In genomic region chr1:151342021-151342420, GRCh38 we compare ENCODE assay signal across 24 cellular contexts. TPM values are rescaled to one million over a fixed set of nuclear protein-coding genes. Genes with fewer than 3 reads are reported as not detected.
DNase-seq lines count a peak whose midpoint lies in the region; ATAC-seq, FAIRE-seq and TF ChIP-seq lines count a peak whose summit lies in the region.
"Had no signal": no experiment of that assay in that cellular context is flagged by ENCODE, and none has a peak within 500 bp of the region (broad histone marks: within the 10 kb centered on the region; RNA-seq: fewer than 3 reads in every experiment).

No MANE protein-coding gene starts in this region.

- peaks cover 40% of the 10 kb centered on the region for H3K36me3 ChIP-seq in BLaER1
- peaks cover 34% of the 10 kb centered on the region for H3K36me3 ChIP-seq in suprapubic skin

- peaks cover 34% of the 10 kb centered on the region for H3K36me3 Mint-ChIP-seq in activated T-helper 1 cell treated with anti-CD3 and anti-CD28 coated beads, Interleukin-12 subunit alpha, Interleukin-12 subunit beta, Interleukin-2, Interleukin-4 antibody, amounts not matched to agents 30 ng/mL and 10 ng/mL and 1 ng/mL, durations not matched to agents 14 hours and 24 hours and 36 hours (ENCODE audit: low read depth)
- H3K36me3 Mint-ChIP-seq in natural killer cell, result peaks cover 10% of the 10 kb centered on the region

- H3K9me3 ChIP-seq in BLaER1 (no peaks in the 10 kb centered on the region), suprapubic skin (no peaks in the 10 kb centered on the region)
- H3K9me3 ChIP-seq: left ventricle myocardium inferior, SK-N-SH had no signal

- intact Hi-C loops in activated T-helper 1 cell treated with anti-CD3 and anti-CD28 coated beads, Interleukin-12 subunit alpha, Interleukin-12 subunit beta, Interleukin-2, Interleukin-4 antibody, amounts not matched to agents 30 ng/mL and 10 ng/mL and 1 ng/mL, durations not matched to agents 14 hours and 24 hours and 36 hours (cut with micrococcal nuclease), result no loop called here
- intact Hi-C loops in natural killer cell (cut with micrococcal nuclease), result loop anchor here (10.0 kb wide), 1 partner anchor 247 kb away; no protein-coding TSS in a partner anchor

- H3K9ac ChIP-seq in BLaER1, result 0 out of 2 replicates have a peak overlapping the region, but pooled peaks have one; percentile 35
- H3K9ac ChIP-seq: SK-N-SH had no signal

- peaks cover 30% of the 10 kb centered on the region; the same call in 1 of the 2 replicates for H4K20me1 ChIP-seq in BLaER1

- TF ChIP-seq CTCF in natural killer cell (IDR thresholded peaks at IDR 0.05) (no peak), suprapubic skin (IDR thresholded peaks at IDR 0.05) (no peak), foreskin keratinocyte (conservative IDR thresholded peaks at IDR 0.05) (no peak)

- ATAC-seq in natural killer cell, result no peak
- no peak for ATAC-seq in HG02571 (IDR thresholded peaks at IDR 0.05; ENCODE audit: unreplicated experiment)
- no peak for ATAC-seq in foreskin keratinocyte
- ATAC-seq in GM18870 (IDR thresholded peaks at IDR 0.05; ENCODE audit: unreplicated experiment), result no peak

- H3K27me3 Mint-ChIP-seq in activated T-helper 1 cell treated with anti-CD3 and anti-CD28 coated beads, Interleukin-12 subunit alpha, Interleukin-12 subunit beta, Interleukin-2, Interleukin-4 antibody, amounts not matched to agents 30 ng/mL and 10 ng/mL and 1 ng/mL, durations not matched to agents 14 hours and 24 hours and 36 hours (ENCODE audit: insufficient read depth), result no peaks in the 10 kb centered on the region
- H3K27me3 Mint-ChIP-seq in natural killer cell (ENCODE audit: low read depth in 2 of 2), result no peaks in the 10 kb centered on the region
- H3K27me3 Mint-ChIP-seq: central memory CD8-positive, alpha-beta T cell had no signal

- no peak for FAIRE-seq in GM12892 (lab: Jason Lieb, UNC)
- FAIRE-seq: HepG2 had no signal

- no peak overlapping the region for H3K4me2 ChIP-seq in BLaER1
- H3K4me2 ChIP-seq: SK-N-SH had no signal

- H3K4me3 ChIP-seq in BLaER1 (no peak overlapping the region), suprapubic skin (no peak overlapping the region)
- H3K4me3 ChIP-seq: left ventricle myocardium inferior had no signal

- H3K27ac ChIP-seq in BLaER1 (peak overlapping the region; percentile 25), suprapubic skin (no peak overlapping the region), foreskin keratinocyte (no peak overlapping the region)

- TF ChIP-seq POLR2A in GM12892 (IDR thresholded peaks at IDR 0.05; ENCODE audit: low read depth, low read length) (peak; percentile 12; the same call in 1 of the 2 replicates), suprapubic skin (IDR thresholded peaks at IDR 0.05) (no peak)

- H3K9me3 Mint-ChIP-seq in activated T-helper 1 cell treated with anti-CD3 and anti-CD28 coated beads, Interleukin-12 subunit alpha, Interleukin-12 subunit beta, Interleukin-2, Interleukin-4 antibody, amounts not matched to agents 30 ng/mL and 10 ng/mL and 1 ng/mL, durations not matched to agents 14 hours and 24 hours and 36 hours, result no peaks in the 10 kb centered on the region
- H3K9me3 Mint-ChIP-seq in natural killer cell, result no peaks in the 10 kb centered on the region
- H3K9me3 Mint-ChIP-seq: central memory CD8-positive, alpha-beta T cell; H9 had no signal

- DNase-seq in GM12892 (ENCODE audit: insufficient read length) (no peak), natural killer cell (no peak), suprapubic skin (ENCODE audit: low spot score in 2 of 2) (no peak), foreskin keratinocyte (no peak)
- DNase-seq in activated T-helper 1 cell treated with anti-CD3 and anti-CD28 coated beads, Interleukin-12 subunit alpha, Interleukin-12 subunit beta, Interleukin-2, Interleukin-4 antibody, amounts not matched to agents 30 ng/mL and 10 ng/mL and 1 ng/mL, durations not matched to agents 14 hours and 24 hours and 36 hours (ENCODE audit: low spot score), result no peak
- DNase-seq: activated CD4-positive, CD25-positive, alpha-beta regulatory T cell treated with anti-CD3 and anti-CD28 coated beads, Interleukin-2, amount 50 U/mL, for 72 hours; activated CD8-positive, alpha-beta memory T cell treated with anti-CD3 and anti-CD28 coated beads, Interleukin-2, amount 50 U/mL, for 4 hours; activated gamma-delta T cell treated with Interleukin-2 at 50 U/mL for 16 hours; amniotic stem cell; effector memory CD4-positive, alpha-beta T cell; glutamatergic neuron; H9; left ventricle myocardium inferior; NCI-H146; NCI-H774; occipital lobe; retina; SK-N-SH; T1000 had no signal

- no peaks in the 10 kb centered on the region for H3K27me3 ChIP-seq in BLaER1
- no peaks in the 10 kb centered on the region for H3K27me3 ChIP-seq in suprapubic skin
- H3K27me3 ChIP-seq in foreskin keratinocyte, result no peaks in the 10 kb centered on the region

- peak overlapping the region; percentile 27 for H3K27ac Mint-ChIP-seq in activated T-helper 1 cell treated with anti-CD3 and anti-CD28 coated beads, Interleukin-12 subunit alpha, Interleukin-12 subunit beta, Interleukin-2, Interleukin-4 antibody, amounts not matched to agents 30 ng/mL and 10 ng/mL and 1 ng/mL, durations not matched to agents 14 hours and 24 hours and 36 hours
- peak overlapping the region; percentile 71 to 100 for H3K27ac Mint-ChIP-seq in natural killer cell

- H3K4me1 ChIP-seq in BLaER1 (peaks cover 63% of the 10 kb centered on the region), suprapubic skin (peaks cover 20% of the 10 kb centered on the region), foreskin keratinocyte (no peaks in the 10 kb centered on the region)

- WGBS in suprapubic skin, result 93% methylated on average over 2 of the region's 2 CpGs

- peaks cover 42% of the 10 kb centered on the region for H3K4me1 Mint-ChIP-seq in activated T-helper 1 cell treated with anti-CD3 and anti-CD28 coated beads, Interleukin-12 subunit alpha, Interleukin-12 subunit beta, Interleukin-2, Interleukin-4 antibody, amounts not matched to agents 30 ng/mL and 10 ng/mL and 1 ng/mL, durations not matched to agents 14 hours and 24 hours and 36 hours (ENCODE audit: low read depth)
- H3K4me1 Mint-ChIP-seq in natural killer cell, result peaks cover 23 to 32% of the 10 kb centered on the region in 2 donors

- H3K4me3 Mint-ChIP-seq in activated T-helper 1 cell treated with anti-CD3 and anti-CD28 coated beads, Interleukin-12 subunit alpha, Interleukin-12 subunit beta, Interleukin-2, Interleukin-4 antibody, amounts not matched to agents 30 ng/mL and 10 ng/mL and 1 ng/mL, durations not matched to agents 14 hours and 24 hours and 36 hours, result no peak overlapping the region
- H3K4me3 Mint-ChIP-seq in natural killer cell, result no peak overlapping the region
- H3K4me3 Mint-ChIP-seq: central memory CD8-positive, alpha-beta T cell; H9 had no signal

- TF ChIP-seq EP300 in suprapubic skin (IDR thresholded peaks at IDR 0.05), result no peak

RNA-seq across cellular contexts. Expression of gene RFX5, which starts 5.0 kb away (rescaled TPM):
- 133 TPM for polyA plus RNA-seq in GM12892 (2012; ENCODE audit: missing spikeins)
- 78.1 and 83.4 TPM in 2 replicates for total RNA-seq in activated T-helper 1 cell treated with anti-CD3 and anti-CD28 coated beads, Interleukin-12 subunit alpha, Interleukin-12 subunit beta, Interleukin-2, Interleukin-4 antibody, amounts not matched to agents 30 ng/mL and 10 ng/mL and 1 ng/mL, durations not matched to agents 14 hours and 24 hours and 36 hours
- total RNA-seq in natural killer cell (100 to 1,000 TPM in 2 of 3 donors, 10 to 100 TPM in 1; 72.6 to 111 (median 110) TPM), suprapubic skin (10 to 100 TPM; 18.0 to 22.1 (median 18.5) TPM), foreskin keratinocyte (29.2 and 38.4 TPM in 2 replicates)
- polyA plus RNA-seq in foreskin keratinocyte, result 14.5 and 14.6 TPM in 2 replicates

RNA-seq across cellular contexts. Expression of gene PI4KB, which starts 14.8 kb away (rescaled TPM):
- 37.4 TPM for polyA plus RNA-seq in GM12892 (2012; ENCODE audit: missing spikeins)
- total RNA-seq in activated T-helper 1 cell treated with anti-CD3 and anti-CD28 coated beads, Interleukin-12 subunit alpha, Interleukin-12 subunit beta, Interleukin-2, Interleukin-4 antibody, amounts not matched to agents 30 ng/mL and 10 ng/mL and 1 ng/mL, durations not matched to agents 14 hours and 24 hours and 36 hours, result 52.4 and 54.7 TPM in 2 replicates
- 10 to 100 TPM; 68.2 to 99.3 (median 95.0) TPM for total RNA-seq in natural killer cell
- 100 to 1,000 TPM in 1 of 4 donors, 10 to 100 TPM in 3; 50.0 to 102 (median 60.3) TPM for total RNA-seq in suprapubic skin
- total RNA-seq in foreskin keratinocyte, result 38.1 and 38.3 TPM in 2 replicates
- polyA plus RNA-seq in foreskin keratinocyte, result 33.3 and 34.9 TPM in 2 replicates

RNA-seq across cellular contexts. Expression of gene SELENBP1, which starts 30.5 kb away (rescaled TPM):
- polyA plus RNA-seq in GM12892 (2012; ENCODE audit: missing spikeins), result not detected
- not detected in 2 replicates for total RNA-seq in activated T-helper 1 cell treated with anti-CD3 and anti-CD28 coated beads, Interleukin-12 subunit alpha, Interleukin-12 subunit beta, Interleukin-2, Interleukin-4 antibody, amounts not matched to agents 30 ng/mL and 10 ng/mL and 1 ng/mL, durations not matched to agents 14 hours and 24 hours and 36 hours
- total RNA-seq in natural killer cell, result not detected
- 10 to 100 TPM; 32.0 to 67.5 (median 48.7) TPM for total RNA-seq in suprapubic skin
- total RNA-seq in foreskin keratinocyte, result 1.6 and 2.6 TPM in 2 replicates
- 2.0 and 3.3 TPM in 2 replicates for polyA plus RNA-seq in foreskin keratinocyte

RNA-seq across cellular contexts. Expression of gene PSMB4, which starts 57.4 kb away (rescaled TPM):
- 339 TPM for polyA plus RNA-seq in GM12892 (2012; ENCODE audit: missing spikeins)
- total RNA-seq in activated T-helper 1 cell treated with anti-CD3 and anti-CD28 coated beads, Interleukin-12 subunit alpha, Interleukin-12 subunit beta, Interleukin-2, Interleukin-4 antibody, amounts not matched to agents 30 ng/mL and 10 ng/mL and 1 ng/mL, durations not matched to agents 14 hours and 24 hours and 36 hours, result 436 and 454 TPM in 2 replicates
- 100 to 1,000 TPM; 291 to 313 (median 297) TPM for total RNA-seq in natural killer cell
- total RNA-seq in suprapubic skin, result 100 to 1,000 TPM; 222 to 269 (median 241) TPM
- total RNA-seq in foreskin keratinocyte, result 318 and 323 TPM in 2 replicates
- polyA plus RNA-seq in foreskin keratinocyte, result 392 and 412 TPM in 2 replicates

RNA-seq across cellular contexts. Expression of gene ZNF687, which starts 59.9 kb away (rescaled TPM):
- polyA plus RNA-seq in GM12892 (2012; ENCODE audit: missing spikeins), result 9.3 TPM
- total RNA-seq in activated T-helper 1 cell treated with anti-CD3 and anti-CD28 coated beads, Interleukin-12 subunit alpha, Interleukin-12 subunit beta, Interleukin-2, Interleukin-4 antibody, amounts not matched to agents 30 ng/mL and 10 ng/mL and 1 ng/mL, durations not matched to agents 14 hours and 24 hours and 36 hours, result 26.9 and 27.3 TPM in 2 replicates
- total RNA-seq in natural killer cell, result 10 to 100 TPM; 48.1 to 52.2 (median 48.6) TPM
- 10 to 100 TPM; 23.6 to 36.8 (median 29.7) TPM for total RNA-seq in suprapubic skin
- total RNA-seq in foreskin keratinocyte, result 14.4 and 17.6 TPM in 2 replicates
- polyA plus RNA-seq in foreskin keratinocyte, result 8.6 and 9.7 TPM in 2 replicates
